ENCODE assay signal across 27 cellular contexts in the genomic region with DNA sequence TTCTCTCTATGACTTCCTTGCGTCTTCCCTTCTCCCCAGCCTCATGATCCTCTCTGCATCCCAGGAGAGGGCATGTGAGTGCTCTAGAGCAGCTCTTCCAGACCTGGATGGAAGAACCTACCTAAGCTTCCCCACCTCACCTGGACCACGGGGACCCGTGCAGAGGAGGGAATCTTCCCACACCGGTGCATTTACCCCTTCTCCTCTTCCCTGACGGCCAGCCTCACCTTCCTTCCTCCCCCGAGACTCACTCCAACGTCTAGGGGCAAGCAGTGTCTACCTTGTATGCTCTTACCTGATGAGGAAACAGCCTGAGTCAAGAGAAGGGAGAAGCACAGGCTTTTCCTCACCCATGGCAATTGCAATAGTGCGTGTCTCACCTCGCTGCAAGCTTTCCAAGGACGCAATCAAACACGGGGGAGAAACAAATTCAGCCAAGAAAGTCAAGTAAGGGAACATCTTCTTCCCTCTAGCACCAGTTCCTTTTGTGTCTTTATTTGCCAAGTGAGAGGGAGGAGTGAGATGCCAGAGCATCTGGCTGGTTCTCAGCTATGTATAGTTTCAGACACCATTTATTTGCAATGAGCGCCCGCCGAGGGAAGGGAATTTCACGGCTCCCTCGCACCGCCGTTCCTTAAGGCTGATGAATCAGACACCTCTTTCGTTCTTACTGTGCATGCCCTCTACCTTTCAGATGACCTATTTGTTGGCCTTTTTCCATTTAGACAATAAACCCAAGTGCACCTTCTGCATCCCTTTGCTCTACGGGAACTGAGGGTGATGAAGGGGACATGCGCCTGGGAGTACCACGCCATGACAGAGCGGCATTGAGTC. TPM values are rescaled to one million over a fixed set of nuclear protein-coding genes. Genes with fewer than 3 reads are reported as not detected.
DNase-seq lines count a peak whose midpoint lies in the region; ATAC-seq and TF ChIP-seq lines count a peak whose summit lies in the region.
"Had no signal": no experiment of that assay in that cellular context is flagged by ENCODE, and none has a peak within 500 bp of the region (broad histone marks: within the 10 kb centered on the region; RNA-seq: fewer than 3 reads in every experiment).

No MANE protein-coding gene starts in this region.

- H2AFZ ChIP-seq in OCI-LY3 (ENCODE audit: low read depth, low read length) = no peak overlapping the region
- H2AFZ ChIP-seq: PC-9 had no signal

- H3K9me3 Mint-ChIP-seq in activated CD4-positive, alpha-beta T cell treated with anti-CD3 and anti-CD28 coated beads for 36 hours (ENCODE audit: low read depth) = no peaks in the 10 kb centered on the region
- no peaks in the 10 kb centered on the region for H3K9me3 Mint-ChIP-seq in activated CD4-positive, alpha-beta T cell treated with anti-CD3 and anti-CD28 coated beads, Interleukin-2, amount 10 ng/mL, durations not matched to agents 7 days and 5 days
- H3K9me3 Mint-ChIP-seq in CD4-positive, alpha-beta T cell = no peaks in the 10 kb centered on the region
- H3K9me3 Mint-ChIP-seq: activated naive CD4-positive, alpha-beta T cell treated with anti-CD3 and anti-CD28 coated beads, Interleukin-2, amount 10 ng/mL, durations not matched to agents 7 days and 5 days; naive thymus-derived CD8-positive, alpha-beta T cell had no signal

- peak overlapping the region; percentile 18 for H3K4me2 ChIP-seq in OCI-LY3 (ENCODE audit: low read length)
- H3K4me2 ChIP-seq: PC-9 had no signal

- peak; percentile 24 for ATAC-seq in activated CD4-positive, alpha-beta T cell treated with anti-CD3 and anti-CD28 coated beads for 36 hours
- no peak for ATAC-seq in CD4-positive, alpha-beta T cell (ENCODE audit: poor library complexity)
- no peak for ATAC-seq in HG03159 (IDR thresholded peaks at IDR 0.05; ENCODE audit: unreplicated experiment)
- ATAC-seq in HG03457 (IDR thresholded peaks at IDR 0.05; ENCODE audit: unreplicated experiment) = no peak
- ATAC-seq: naive thymus-derived CD8-positive, alpha-beta T cell; pancreas; sciatic nerve had no signal

- H3K36me3 Mint-ChIP-seq in activated CD4-positive, alpha-beta T cell treated with anti-CD3 and anti-CD28 coated beads for 36 hours (ENCODE audit: low read depth) = no peaks in the 10 kb centered on the region
- no peaks in the 10 kb centered on the region for H3K36me3 Mint-ChIP-seq in activated CD4-positive, alpha-beta T cell treated with anti-CD3 and anti-CD28 coated beads, Interleukin-2, amount 10 ng/mL, durations not matched to agents 7 days and 5 days (ENCODE audit: low read depth)
- H3K36me3 Mint-ChIP-seq in CD4-positive, alpha-beta T cell (ENCODE audit: low read depth) = no peaks in the 10 kb centered on the region
- H3K36me3 Mint-ChIP-seq: activated naive CD4-positive, alpha-beta T cell treated with anti-CD3 and anti-CD28 coated beads, Interleukin-2, amount 10 ng/mL, durations not matched to agents 7 days and 5 days; naive thymus-derived CD8-positive, alpha-beta T cell had no signal

- H4K20me1 ChIP-seq in OCI-LY3 (ENCODE audit: insufficient read depth, low read length) = peaks cover 13% of the 10 kb centered on the region; the same call in 1 of the 2 replicates

- no peaks in the 10 kb centered on the region for H3K27me3 ChIP-seq in CD4-positive, alpha-beta T cell (ENCODE audit: control insufficient read depth, insufficient read depth, low read length)
- H3K27me3 ChIP-seq in OCI-LY3 (ENCODE audit: low read depth, low read length) (peaks cover 77% of the 10 kb centered on the region), right atrium auricular region (no peaks in the 10 kb centered on the region)
- H3K27me3 ChIP-seq: pancreas, transverse colon had no signal

- no peaks in the 10 kb centered on the region for H3K9me3 ChIP-seq in CD4-positive, alpha-beta T cell (ENCODE audit: control insufficient read depth, low read length)
- H3K9me3 ChIP-seq in OCI-LY3 (ENCODE audit: insufficient read depth, low read length) (no peaks in the 10 kb centered on the region), right atrium auricular region (no peaks in the 10 kb centered on the region)
- H3K9me3 ChIP-seq: Caco-2, pancreas, transverse colon had no signal

- H3K27ac Mint-ChIP-seq in activated CD4-positive, alpha-beta T cell treated with anti-CD3 and anti-CD28 coated beads for 36 hours = no peak overlapping the region
- H3K27ac Mint-ChIP-seq in activated CD4-positive, alpha-beta T cell treated with anti-CD3 and anti-CD28 coated beads, Interleukin-2, amount 10 ng/mL, durations not matched to agents 7 days and 5 days = no peak overlapping the region
- H3K27ac Mint-ChIP-seq in CD4-positive, alpha-beta T cell = peak overlapping the region; percentile 50
- H3K27ac Mint-ChIP-seq: activated naive CD4-positive, alpha-beta T cell treated with anti-CD3 and anti-CD28 coated beads, Interleukin-2, amount 10 ng/mL, durations not matched to agents 7 days and 5 days; naive thymus-derived CD8-positive, alpha-beta T cell had no signal

- H3K4me1 Mint-ChIP-seq in activated CD4-positive, alpha-beta T cell treated with anti-CD3 and anti-CD28 coated beads for 36 hours = peaks cover 38% of the 10 kb centered on the region
- peaks cover 6% of the 10 kb centered on the region for H3K4me1 Mint-ChIP-seq in activated CD4-positive, alpha-beta T cell treated with anti-CD3 and anti-CD28 coated beads, Interleukin-2, amount 10 ng/mL, durations not matched to agents 7 days and 5 days
- peaks cover 40% of the 10 kb centered on the region for H3K4me1 Mint-ChIP-seq in CD4-positive, alpha-beta T cell (ENCODE audit: low read depth)

- DNase-seq in activated CD4-positive, alpha-beta T cell treated with anti-CD3 and anti-CD28 coated beads for 36 hours = peak; percentile 64
- no peak for DNase-seq in activated CD4-positive, alpha-beta T cell treated with anti-CD3 and anti-CD28 coated beads, Interleukin-2, amount 10 ng/mL, durations not matched to agents 7 days and 5 days
- no peak for DNase-seq in CD4-positive, alpha-beta T cell
- DNase-seq in middle frontal gyrus (ENCODE audit: extremely low spot score, low spot score) (peak; percentile 46), right atrium auricular region (ENCODE audit: low spot score) (no peak)
- DNase-seq: 8988T; activated naive CD4-positive, alpha-beta T cell treated with anti-CD3 and anti-CD28 coated beads, Interleukin-2, amount 10 ng/mL, durations not matched to agents 7 days and 5 days; activated T-cell treated with anti-CD3 and anti-CD28 coated beads for 4 hours; AML-193; aorta; Caco-2; IMR-90; mesenchymal stem cell; naive thymus-derived CD8-positive, alpha-beta T cell; NCI-H1417 treated with DMSO at 0.1 percent for 48 hours; NCI-H446 treated with DMSO at 0.1 percent for 48 hours; pancreas; PC-9; SIG-M5; transverse colon had no signal

- H3K4me1 ChIP-seq in OCI-LY3 (ENCODE audit: low read length) (peaks cover 8% of the 10 kb centered on the region), right atrium auricular region (peaks cover 0 to 14% of the 10 kb centered on the region in 2 donors)
- H3K4me1 ChIP-seq: Caco-2, pancreas, transverse colon had no signal

- POLR2A ChIA-PET in activated CD4-positive, alpha-beta T cell treated with anti-CD3 and anti-CD28 coated beads for 36 hours (lab: Charles Lee) = interaction anchor here (0.6 to 0.7 kb wide), 2 partner anchors 90 to 110 kb away, joined by 4 to 6 read pairs; no protein-coding TSS in a partner anchor
- POLR2A ChIA-PET in activated CD4-positive, alpha-beta T cell treated with anti-CD3 and anti-CD28 coated beads, Interleukin-2, amount 10 ng/mL, durations not matched to agents 7 days and 5 days (lab: Charles Lee) = no interaction called here
- POLR2A ChIA-PET in CD4-positive, alpha-beta T cell (lab: Charles Lee) = no interaction called here

- H3K27me3 Mint-ChIP-seq in activated CD4-positive, alpha-beta T cell treated with anti-CD3 and anti-CD28 coated beads for 36 hours = peaks cover 28% of the 10 kb centered on the region
- H3K27me3 Mint-ChIP-seq in activated CD4-positive, alpha-beta T cell treated with anti-CD3 and anti-CD28 coated beads, Interleukin-2, amount 10 ng/mL, durations not matched to agents 7 days and 5 days = peaks cover 55% of the 10 kb centered on the region
- H3K27me3 Mint-ChIP-seq in CD4-positive, alpha-beta T cell = no peaks in the 10 kb centered on the region

- H3K4me3 ChIP-seq in OCI-LY3 (ENCODE audit: low read length) (no peak overlapping the region), right atrium auricular region (no peak overlapping the region)
- H3K4me3 ChIP-seq: pancreas, PC-9, transverse colon had no signal

- no peak overlapping the region for H3K4me3 Mint-ChIP-seq in activated CD4-positive, alpha-beta T cell treated with anti-CD3 and anti-CD28 coated beads for 36 hours
- H3K4me3 Mint-ChIP-seq in activated CD4-positive, alpha-beta T cell treated with anti-CD3 and anti-CD28 coated beads, Interleukin-2, amount 10 ng/mL, durations not matched to agents 7 days and 5 days = no peak overlapping the region
- no peak overlapping the region for H3K4me3 Mint-ChIP-seq in CD4-positive, alpha-beta T cell
- H3K4me3 Mint-ChIP-seq: activated naive CD4-positive, alpha-beta T cell treated with anti-CD3 and anti-CD28 coated beads, Interleukin-2, amount 10 ng/mL, durations not matched to agents 7 days and 5 days; naive thymus-derived CD8-positive, alpha-beta T cell had no signal

- TF ChIP-seq CTCF in CD4-positive, alpha-beta T cell (IDR thresholded peaks at IDR 0.05) = no peak
- TF ChIP-seq CTCF in OCI-LY3 (IDR thresholded peaks at IDR 0.05; ENCODE audit: low read depth, low read length) = no peak
- TF ChIP-seq CTCF in right atrium auricular region (IDR thresholded peaks at IDR 0.05) = no peak

- no peaks in the 10 kb centered on the region for H3K79me2 ChIP-seq in OCI-LY3 (ENCODE audit: low read length)

- CTCF ChIA-PET in activated CD4-positive, alpha-beta T cell treated with anti-CD3 and anti-CD28 coated beads for 36 hours (lab: Charles Lee) = interaction anchor here (0.6 to 1.2 kb wide), 5 partner anchors 20 to 491 kb away, joined by 3 to 5 read pairs (median 4); no protein-coding TSS in a partner anchor
- CTCF ChIA-PET in activated CD4-positive, alpha-beta T cell treated with anti-CD3 and anti-CD28 coated beads, Interleukin-2, amount 10 ng/mL, durations not matched to agents 7 days and 5 days (lab: Charles Lee) = interaction anchor here (2.3 kb wide), 1 partner anchor 9 kb away, joined by 8 read pairs; no protein-coding TSS in a partner anchor
- CTCF ChIA-PET in CD4-positive, alpha-beta T cell (lab: Charles Lee) = no interaction called here

- no peak overlapping the region for H3K27ac ChIP-seq in CD4-positive, alpha-beta T cell (ENCODE audit: low read depth, low read length)
- no peak overlapping the region for H3K27ac ChIP-seq in OCI-LY3 (ENCODE audit: low read length)
- H3K27ac ChIP-seq in right atrium auricular region = no peak overlapping the region
- H3K27ac ChIP-seq: pancreas, PC-9, transverse colon had no signal

- intact Hi-C loops in activated CD4-positive, alpha-beta T cell treated with anti-CD3 and anti-CD28 coated beads for 36 hours (cut with DNase I, micrococcal nuclease) = loop anchor here (1.0 to 5.0 kb wide), 3 partner anchors 20 to 33 kb away; no protein-coding TSS in a partner anchor
- intact Hi-C loops in CD4-positive, alpha-beta T cell (cut with DNase I, micrococcal nuclease) = loop anchor here in 1 of 2 experiments (5.0 kb wide), 1 partner anchor 42 kb away; the partner anchor contains the start of gene LZTFL1

- H3K36me3 ChIP-seq in OCI-LY3 (replicated peaks; ENCODE audit: low read depth, low read length) (no peaks in the 10 kb centered on the region), right atrium auricular region (no peaks in the 10 kb centered on the region)
- H3K36me3 ChIP-seq: pancreas, transverse colon had no signal

- H3K9ac ChIP-seq in OCI-LY3 (ENCODE audit: low read length) = no peak overlapping the region

RNA-seq across cellular contexts. Expression of gene CCR9, which starts 1.8 kb away (rescaled TPM):
- not detected for total RNA-seq in activated CD4-positive, alpha-beta T cell treated with anti-CD3 and anti-CD28 coated beads for 36 hours
- total RNA-seq in activated CD4-positive, alpha-beta T cell treated with anti-CD3 and anti-CD28 coated beads, Interleukin-2, amount 10 ng/mL, durations not matched to agents 7 days and 5 days = under 1 TPM in 1 of 2 experiments, not detected in 1; 0.15 TPM
- total RNA-seq in CD4-positive, alpha-beta T cell = 1 to 10 TPM; 6.5 to 7.4 TPM
- total RNA-seq in right atrium auricular region = not detected
- total RNA-seq: aorta, Caco-2, cardiac septum, H4, IMR-90, MCF 10A, PC-9 had no signal

RNA-seq across cellular contexts. Expression of gene LZTFL1, which starts 42.7 kb away (rescaled TPM):
- 1 to 10 TPM; 4.5 to 6.6 TPM for total RNA-seq in activated CD4-positive, alpha-beta T cell treated with anti-CD3 and anti-CD28 coated beads for 36 hours
- total RNA-seq in activated CD4-positive, alpha-beta T cell treated with anti-CD3 and anti-CD28 coated beads, Interleukin-2, amount 10 ng/mL, durations not matched to agents 7 days and 5 days = 1 to 10 TPM; 6.3 to 7.7 TPM
- 1 to 10 TPM; 9.6 to 10.0 TPM for total RNA-seq in CD4-positive, alpha-beta T cell
- total RNA-seq in right atrium auricular region = 1 to 10 TPM; 8.3 to 8.9 TPM

RNA-seq across cellular contexts. Expression of gene CXCR6, which starts 58.7 kb away (rescaled TPM):
- total RNA-seq in activated CD4-positive, alpha-beta T cell treated with anti-CD3 and anti-CD28 coated beads for 36 hours = under 1 TPM; 0.42 to 0.85 TPM
- 10 to 100 TPM; 17.6 to 18.0 TPM for total RNA-seq in activated CD4-positive, alpha-beta T cell treated with anti-CD3 and anti-CD28 coated beads, Interleukin-2, amount 10 ng/mL, durations not matched to agents 7 days and 5 days
- total RNA-seq in CD4-positive, alpha-beta T cell = 1 to 10 TPM; 1.7 to 2.0 TPM
- total RNA-seq in right atrium auricular region = 1 to 10 TPM in 1 of 2 donors, not detected in 1; 1.2 TPM
- total RNA-seq: Caco-2, H4, IMR-90, MCF 10A had no signal

Comparison
In these comparisons a context has a peak if more than half of its experiments do, and no peak if none do; other contexts are left out.
1. DNase-seq: peak in activated CD4-positive, alpha-beta T cell treated with anti-CD3 and anti-CD28 coated beads for 36 hours (single experiment) and middle frontal gyrus (single experiment); none in activated CD4-positive, alpha-beta T cell treated with anti-CD3 and anti-CD28 coated beads, Interleukin-2, amount 10 ng/mL, durations not matched to agents 7 days and 5 days (single experiment), CD4-positive, alpha-beta T cell (0 of 10) and right atrium auricular region (single experiment).
2. RNA of gene CXCR6, which starts 58.7 kb away (total RNA-seq): 17.6 to 18.0 TPM in activated CD4-positive, alpha-beta T cell treated with anti-CD3 and anti-CD28 coated beads, Interleukin-2, amount 10 ng/mL, durations not matched to agents 7 days and 5 days; 1.7 to 2.0 TPM in CD4-positive, alpha-beta T cell, 1.2 TPM in right atrium auricular region and 0.42 to 0.85 TPM in activated CD4-positive, alpha-beta T cell treated with anti-CD3 and anti-CD28 coated beads for 36 hours; every median in the first group is over 4 times any median in the second.
3. RNA of gene CCR9, which starts 1.8 kb away (total RNA-seq): 6.5 to 7.4 TPM in CD4-positive, alpha-beta T cell; 0.15 TPM in activated CD4-positive, alpha-beta T cell treated with anti-CD3 and anti-CD28 coated beads, Interleukin-2, amount 10 ng/mL, durations not matched to agents 7 days and 5 days, not detected in activated CD4-positive, alpha-beta T cell treated with anti-CD3 and anti-CD28 coated beads for 36 hours and not detected in right atrium auricular region; every median in the first group is over 4 times any median in the second.